Comparison of ENCODE assay signal across 1 cellular context in the genomic region with DNA sequence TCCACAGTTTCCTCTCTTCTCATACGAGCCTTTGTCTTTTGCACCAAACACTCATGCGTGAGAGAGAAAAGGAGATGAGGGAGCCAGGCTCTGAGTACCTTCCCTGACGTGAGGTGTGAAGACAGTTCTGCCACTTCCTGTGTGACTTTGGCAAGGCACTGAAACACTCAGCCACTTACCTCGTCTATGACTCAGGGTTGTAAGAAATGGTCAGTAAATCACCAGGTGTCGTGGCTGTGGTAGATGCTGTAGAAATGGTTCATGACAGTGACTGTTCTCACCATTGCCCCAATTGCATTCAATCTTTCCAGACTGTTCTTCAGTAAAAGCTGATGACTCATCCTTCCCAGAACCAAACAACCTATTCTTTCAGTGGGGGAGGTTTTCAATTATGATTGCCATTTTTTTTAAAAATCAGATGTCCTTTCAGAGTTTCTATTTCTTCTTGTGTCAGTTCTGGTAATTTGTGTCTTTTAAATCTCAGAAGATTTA.
TF ChIP-seq lines count a peak whose summit lies in the region.

No MANE protein-coding gene starts in this region.

TF ChIP-seq in GM23338, 12 proteins besides CTCF, POLR2A, EP300 and RAD21 (continued from another document):
- TF ChIP-seq, protein P1, sequence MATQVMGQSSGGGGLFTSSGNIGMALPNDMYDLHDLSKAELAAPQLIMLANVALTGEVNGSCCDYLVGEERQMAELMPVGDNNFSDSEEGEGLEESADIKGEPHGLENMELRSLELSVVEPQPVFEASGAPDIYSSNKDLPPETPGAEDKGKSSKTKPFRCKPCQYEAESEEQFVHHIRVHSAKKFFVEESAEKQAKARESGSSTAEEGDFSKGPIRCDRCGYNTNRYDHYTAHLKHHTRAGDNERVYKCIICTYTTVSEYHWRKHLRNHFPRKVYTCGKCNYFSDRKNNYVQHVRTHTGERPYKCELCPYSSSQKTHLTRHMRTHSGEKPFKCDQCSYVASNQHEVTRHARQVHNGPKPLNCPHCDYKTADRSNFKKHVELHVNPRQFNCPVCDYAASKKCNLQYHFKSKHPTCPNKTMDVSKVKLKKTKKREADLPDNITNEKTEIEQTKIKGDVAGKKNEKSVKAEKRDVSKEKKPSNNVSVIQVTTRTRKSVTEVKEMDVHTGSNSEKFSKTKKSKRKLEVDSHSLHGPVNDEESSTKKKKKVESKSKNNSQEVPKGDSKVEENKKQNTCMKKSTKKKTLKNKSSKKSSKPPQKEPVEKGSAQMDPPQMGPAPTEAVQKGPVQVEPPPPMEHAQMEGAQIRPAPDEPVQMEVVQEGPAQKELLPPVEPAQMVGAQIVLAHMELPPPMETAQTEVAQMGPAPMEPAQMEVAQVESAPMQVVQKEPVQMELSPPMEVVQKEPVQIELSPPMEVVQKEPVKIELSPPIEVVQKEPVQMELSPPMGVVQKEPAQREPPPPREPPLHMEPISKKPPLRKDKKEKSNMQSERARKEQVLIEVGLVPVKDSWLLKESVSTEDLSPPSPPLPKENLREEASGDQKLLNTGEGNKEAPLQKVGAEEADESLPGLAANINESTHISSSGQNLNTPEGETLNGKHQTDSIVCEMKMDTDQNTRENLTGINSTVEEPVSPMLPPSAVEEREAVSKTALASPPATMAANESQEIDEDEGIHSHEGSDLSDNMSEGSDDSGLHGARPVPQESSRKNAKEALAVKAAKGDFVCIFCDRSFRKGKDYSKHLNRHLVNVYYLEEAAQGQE (IDR thresholded peaks at IDR 0.05; ENCODE audit: unreplicated experiment), result no peak
- no peak for TF ChIP-seq JUNB (IDR thresholded peaks at IDR 0.05; ENCODE audit: unreplicated experiment)
